2 cellular contexts compared by ENCODE assay signal in the genomic region with DNA sequence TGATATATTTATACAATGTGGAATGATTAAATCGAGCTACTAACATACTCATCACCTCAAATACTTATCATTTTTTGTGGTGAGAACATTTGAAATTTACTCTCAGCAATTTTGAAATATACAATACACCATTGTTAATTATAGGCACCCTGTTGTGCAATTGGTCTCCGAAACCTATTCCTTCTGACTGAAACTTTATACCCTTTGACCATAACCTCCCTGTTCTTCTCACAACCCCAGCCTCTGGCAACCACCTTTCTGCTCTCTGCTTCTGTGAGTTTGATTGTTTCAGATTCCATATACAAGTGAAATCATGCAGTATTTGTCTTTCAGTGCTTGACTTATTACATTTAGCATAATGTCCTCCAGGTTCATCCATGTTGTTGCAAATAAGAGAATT.
TF ChIP-seq lines count a peak whose summit lies in the region.

No MANE protein-coding gene starts in this region.

TF ChIP-seq in HepG2, 621 proteins besides CTCF, POLR2A, EP300 and RAD21:
- TF ChIP-seq ATF7-NPFF (CRISPR knock-in tag; IDR thresholded peaks at IDR 0.05; ENCODE audit: low read depth): no peak
- no peak for TF ChIP-seq ZFP36 (IDR thresholded peaks at IDR 0.05; ENCODE audit: borderline replicate concordance, low read depth, low read length, partially characterized antibody)
- TF ChIP-seq CEBPB (IDR thresholded peaks at IDR 0.05; ENCODE audit: borderline replicate concordance, low read depth, low read length): 0 out of 2 replicates have a peak, but pooled peaks have one; percentile 9
TF ChIP-seq in HepG2: peak in this region for 1.

TF ChIP-seq in K562, 482 proteins besides CTCF, POLR2A, EP300 and RAD21:
- TF ChIP-seq CEBPB (tag; IDR thresholded peaks at IDR 0.05): peak; percentile 35; the same call in 1 of the 2 replicates
- TF ChIP-seq TFAM (CRISPR knock-in tag; conservative IDR thresholded peaks at IDR 0.05): no peak
- TF ChIP-seq ZBTB34 (CRISPR knock-in tag; IDR thresholded peaks at IDR 0.05): no peak
